In the genomic region with DNA sequence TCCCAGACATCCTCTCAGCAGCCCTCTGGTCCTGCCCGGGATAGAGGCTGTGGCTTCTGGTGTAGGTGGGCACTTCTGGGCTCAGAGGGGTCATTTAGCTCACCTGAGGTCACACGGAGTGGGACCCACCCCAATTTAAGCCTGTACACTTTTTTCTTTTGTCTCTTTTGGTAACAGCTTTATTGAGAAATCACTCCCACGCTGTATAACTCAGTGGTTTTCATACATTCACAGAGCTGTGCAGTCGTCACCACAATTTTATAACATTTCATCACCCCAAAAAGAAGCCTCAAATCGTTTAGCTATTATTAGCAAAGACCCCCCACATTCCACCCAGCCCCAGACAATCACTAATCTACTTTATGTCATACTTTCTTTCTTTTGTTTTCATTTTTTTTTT, we compare ENCODE assay signal across 15 cellular contexts.
DNase-seq lines count a peak whose midpoint lies in the region; ATAC-seq and TF ChIP-seq lines count a peak whose summit lies in the region.
"Had no signal": no experiment of that assay in that cellular context is flagged by ENCODE, and none has a peak within 500 bp of the region (broad histone marks: within the 10 kb centered on the region; RNA-seq: fewer than 3 reads in every experiment).

No MANE protein-coding gene starts in this region.

- no peak for TF ChIP-seq POLR2A in lower leg skin (IDR thresholded peaks at IDR 0.05)

- peaks cover 34% of the 10 kb centered on the region for H3K4me1 ChIP-seq in psoas muscle
- H3K4me1 ChIP-seq: parathyroid adenoma had no signal

- DNase-seq in SIG-M5 treated with dmso at 0.1 percent for 504 hours (lab: John Stamatoyannopoulos, UW; ENCODE audit: unreplicated experiment) (peak; percentile 14), SIG-M5 (lab: John Stamatoyannopoulos, UW) (no peak), dorsolateral prefrontal cortex (no peak), psoas muscle (no peak), T-helper 2 cell (no peak), NCI-H1105 treated with DMSO at 0.1 percent for 48 hours (lab: John Stamatoyannopoulos, UW) (no peak), lower leg skin (ENCODE audit: low spot score in 2 of 2) (no peak), ureter (ENCODE audit: low spot score) (no peak)
- DNase-seq: activated CD8-positive, alpha-beta T cell treated with anti-CD3 and anti-CD28 coated beads, Interleukin-2, amount 10 ng/mL, durations not matched to agents 7 days and 5 days; activated naive CD8-positive, alpha-beta T cell treated with anti-CD3 and anti-CD28 coated beads, Interleukin-2, amount 50 U/mL, for 24 hours; COR-L47; GOT3; NCI-H1694 had no signal

- H3K27me3 ChIP-seq in dorsolateral prefrontal cortex (no peaks in the 10 kb centered on the region), psoas muscle (ENCODE audit: insufficient read depth in 3 of 3, low read length in 2 of 3) (no peaks in the 10 kb centered on the region)

- H3K4me3 ChIP-seq in dorsolateral prefrontal cortex (no peak overlapping the region), psoas muscle (no peak overlapping the region), lower leg skin (ENCODE audit: low read depth, poor library complexity, severe bottlenecking) (no peak overlapping the region)
- H3K4me3 ChIP-seq: mucosa of descending colon had no signal

- H3K27ac ChIP-seq in dorsolateral prefrontal cortex (peak overlapping the region in 52 of 59 donors; percentile 5 to 85 (median 70)), psoas muscle (peak overlapping the region; percentile 9)
- H3K27ac ChIP-seq: parathyroid adenoma had no signal

- no peak for TF ChIP-seq CTCF in dorsolateral prefrontal cortex (IDR thresholded peaks at IDR 0.05 in 54 of 56, conservative IDR thresholded peaks at IDR 0.05 in 2 of 56; ENCODE audit: low read depth in 1 of 56, partially characterized antibody in 56 of 56)
- no peak for TF ChIP-seq CTCF in psoas muscle (IDR thresholded peaks at IDR 0.05)
- TF ChIP-seq CTCF in lower leg skin (IDR thresholded peaks at IDR 0.05): no peak

- intact Hi-C loops in dorsolateral prefrontal cortex (cut with DNase I): loop anchor here in 1 of 2 donors (10.0 kb wide), 3 partner anchors 109 to 471 kb away; partner anchors contain the start of gene OAT
- intact Hi-C loops in psoas muscle (cut with DNase I): loop anchor here in 1 of 2 donors (5.0 kb wide), 1 partner anchor 383 kb away; no protein-coding TSS in a partner anchor
- intact Hi-C loops in lower leg skin (cut with DNase I; ENCODE audit: low total_unique reads): no loop called here

- ATAC-seq in psoas muscle: no peak
- ATAC-seq: activated CD8-positive, alpha-beta T cell treated with anti-CD3 and anti-CD28 coated beads, Interleukin-2, amount 10 ng/mL, durations not matched to agents 7 days and 5 days; activated naive CD8-positive, alpha-beta T cell treated with anti-CD3 and anti-CD28 coated beads, Interleukin-2, amount 50 U/mL, for 24 hours had no signal

- H3K9me3 ChIP-seq in psoas muscle: no peaks in the 10 kb centered on the region
- H3K9me3 ChIP-seq: mucosa of descending colon had no signal

- WGBS in psoas muscle, 3 donors: 77 to 84% (median 83%) methylated on average over 5 of the region's 5 CpGs
- 70 to 81% methylated on average over 5 of the region's 5 CpGs for WGBS in lower leg skin, 2 donors

- no peaks in the 10 kb centered on the region for H3K36me3 ChIP-seq in psoas muscle (ENCODE audit: insufficient read depth in 1 of 2, low read depth in 1 of 2)
